Comparison of ENCODE assay signal across 4 cellular contexts in the genomic region with DNA sequence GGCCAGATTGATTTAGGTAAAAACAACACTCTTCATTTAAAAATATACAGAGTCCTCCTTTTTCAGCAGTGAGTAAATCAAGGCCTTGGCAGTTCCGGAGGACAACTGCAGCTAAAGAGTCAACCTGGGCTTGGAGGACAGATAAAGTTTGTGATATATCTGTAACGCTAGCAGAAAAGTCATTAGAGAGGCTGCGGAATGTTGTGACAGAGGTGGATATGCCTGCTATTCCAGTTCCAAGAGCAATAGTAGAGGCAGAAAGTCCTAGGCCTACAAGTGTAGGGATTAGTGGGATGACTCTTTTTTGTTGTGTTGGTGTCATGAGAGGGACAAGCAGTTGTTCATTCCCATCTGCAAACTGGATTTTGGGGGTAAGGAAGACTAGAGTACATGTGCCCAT. TPM values are rescaled to one million over a fixed set of nuclear protein-coding genes. Genes with fewer than 3 reads are reported as not detected.
DNase-seq lines count a peak whose midpoint lies in the region; FAIRE-seq lines count a peak whose summit lies in the region.
"Not testable (repeated sequence)": the region's sequence is repeated elsewhere in the genome, so short reads cannot be mapped to it uniquely, and the experiment has no call there.
"Had no signal": no experiment of that assay in that cellular context is flagged by ENCODE, and none has a peak within 500 bp of the region (broad histone marks: within the 10 kb centered on the region; RNA-seq: fewer than 3 reads in every experiment).

No MANE protein-coding gene starts in this region.

- FAIRE-seq in urothelium cell line (lab: Jason Lieb, UNC), result peak; percentile 59

- H3K9ac ChIP-seq in trophoblast cell (ENCODE audit: low read length), result not testable (repeated sequence)

- H2AK5ac ChIP-seq in trophoblast cell (ENCODE audit: low read length), result not testable (repeated sequence)

- not testable (repeated sequence) for H3K79me2 ChIP-seq in trophoblast cell (ENCODE audit: control insufficient read depth, insufficient read depth, low read length, poor library complexity)

- not testable (repeated sequence) for H4K12ac ChIP-seq in trophoblast cell (ENCODE audit: low read depth, low read length)

- H3K79me1 ChIP-seq in trophoblast cell (ENCODE audit: low read length), result not testable (repeated sequence)

- not testable (repeated sequence) for H3K14ac ChIP-seq in trophoblast cell (ENCODE audit: low read length)

- not testable (repeated sequence) for H3K27me3 ChIP-seq in trophoblast cell (ENCODE audit: insufficient read depth, low read length)

- not testable (repeated sequence) for H2BK5ac ChIP-seq in trophoblast cell (ENCODE audit: low read depth, low read length, poor library complexity)

- peak; percentile 61 to 83 for DNase-seq in trophoblast cell
- DNase-seq in urothelium cell line (ENCODE audit: low spot score), result not testable (repeated sequence)

- not testable (repeated sequence) for H3K18ac ChIP-seq in trophoblast cell (ENCODE audit: low read length)

- not testable (repeated sequence) for H3K36me3 ChIP-seq in trophoblast cell (ENCODE audit: control insufficient read depth in 1 of 2, insufficient read depth in 2 of 2, low read length in 2 of 2)

- not testable (repeated sequence) for H3K27ac ChIP-seq in trophoblast cell (ENCODE audit: low read depth, low read length)

- H3K9me3 ChIP-seq in trophoblast cell (ENCODE audit: insufficient read depth, low read depth, low read length), result not testable (repeated sequence)

- H2BK120ac ChIP-seq in trophoblast cell (ENCODE audit: insufficient read depth, low read length, poor library complexity), result not testable (repeated sequence)

- not testable (repeated sequence) for H3K4me2 ChIP-seq in trophoblast cell (ENCODE audit: low read length)

- H4K8ac ChIP-seq in trophoblast cell (ENCODE audit: low read depth, low read length), result not testable (repeated sequence)

- not testable (repeated sequence) for H3K4me1 ChIP-seq in trophoblast cell (ENCODE audit: control insufficient read depth in 1 of 2, insufficient read depth in 2 of 2, low read length in 2 of 2)

- H2BK12ac ChIP-seq in trophoblast cell (ENCODE audit: low read length), result not testable (repeated sequence)

- not testable (repeated sequence) for H4K91ac ChIP-seq in trophoblast cell (ENCODE audit: low read depth, low read length)

- H2AFZ ChIP-seq in trophoblast cell (ENCODE audit: insufficient read depth, low read length, poor library complexity), result not testable (repeated sequence)

- no CpG with 5 or more reads among the region's 3 CpGs for WGBS in trophoblast cell (ENCODE audit: extremely low coverage, insufficient coverage, insufficient read length)

- H3K23ac ChIP-seq in trophoblast cell (ENCODE audit: low read length), result not testable (repeated sequence)

- H3K4me3 ChIP-seq in trophoblast cell (ENCODE audit: low read depth, low read length), result not testable (repeated sequence)

- H3K4ac ChIP-seq in trophoblast cell (ENCODE audit: low read depth, low read length), result not testable (repeated sequence)

RNA-seq across cellular contexts. Expression of a gene that starts 12.8 kb away (rescaled TPM):
- 5.4 and 5.9 TPM in 2 replicates for polyA plus RNA-seq in trophoblast cell (2013)
- polyA plus RNA-seq: BJ, CD14-positive monocyte had no signal
